In the genomic region with DNA sequence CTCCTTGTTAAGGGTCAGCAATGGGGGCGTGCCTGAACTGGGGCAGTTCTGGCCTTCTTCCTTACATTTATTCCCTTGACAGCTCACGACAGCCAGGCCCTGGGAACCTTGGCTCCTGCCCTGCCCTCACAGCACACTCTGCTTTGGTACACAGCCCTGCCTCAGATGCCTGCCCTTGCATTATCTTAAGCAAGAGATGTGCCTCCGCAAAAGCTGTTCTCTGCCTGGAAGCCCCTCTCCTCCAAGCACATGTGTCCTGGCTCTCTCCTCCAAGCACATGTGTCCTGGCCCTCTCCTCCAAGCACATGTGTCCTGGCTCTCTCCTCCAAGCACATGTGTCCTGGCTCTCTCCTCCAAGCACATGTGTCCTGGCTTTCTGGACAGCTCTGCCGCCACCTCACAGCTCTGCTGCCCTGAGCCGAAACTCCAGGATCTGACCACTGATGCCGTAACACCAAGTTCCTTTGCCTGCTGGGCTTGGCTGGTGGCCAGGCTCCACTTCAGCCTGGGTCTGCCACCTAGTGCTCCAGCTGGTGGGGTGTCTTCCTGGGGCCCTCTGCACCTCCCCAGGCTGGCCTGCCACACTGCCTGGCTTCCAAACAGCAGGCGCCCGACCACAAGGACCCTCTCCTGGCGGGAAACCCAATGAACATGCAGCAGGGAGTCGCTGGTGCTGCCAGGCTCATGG, we compare ENCODE assay signal across 11 cellular contexts. TPM values are rescaled to one million over a fixed set of nuclear protein-coding genes. Genes with fewer than 3 reads are reported as not detected.
DNase-seq lines count a peak whose midpoint lies in the region; ATAC-seq and TF ChIP-seq lines count a peak whose summit lies in the region.
"Had no signal": no experiment of that assay in that cellular context is flagged by ENCODE, and none has a peak within 500 bp of the region (broad histone marks: within the 10 kb centered on the region; RNA-seq: fewer than 3 reads in every experiment).

No MANE protein-coding gene starts in this region.

- peak overlapping the region; percentile 25 to 89 for H3K27ac Mint-ChIP-seq in effector memory CD8-positive, alpha-beta T cell
- H3K27ac Mint-ChIP-seq in osteocyte (ENCODE audit: unreplicated experiment), result no peak overlapping the region

- H3K27me3 Mint-ChIP-seq in effector memory CD8-positive, alpha-beta T cell, result no peaks in the 10 kb centered on the region
- H3K27me3 Mint-ChIP-seq in osteocyte (ENCODE audit: unreplicated experiment), result peaks cover 15% of the 10 kb centered on the region

- peaks cover 2% of the 10 kb centered on the region for H3K36me3 Mint-ChIP-seq in effector memory CD8-positive, alpha-beta T cell (ENCODE audit: insufficient read depth)
- H3K36me3 Mint-ChIP-seq in osteocyte (ENCODE audit: unreplicated experiment), result no peaks in the 10 kb centered on the region

- H3K4me1 Mint-ChIP-seq in effector memory CD8-positive, alpha-beta T cell (ENCODE audit: low read depth in 2 of 2), result peaks cover 3 to 19% of the 10 kb centered on the region in 2 donors
- peaks cover 25% of the 10 kb centered on the region for H3K4me1 Mint-ChIP-seq in osteocyte (ENCODE audit: unreplicated experiment)

- no peak for TF ChIP-seq CTCF in osteocyte (IDR thresholded peaks at IDR 0.05)

- no peak for ATAC-seq in effector memory CD8-positive, alpha-beta T cell (replicated peaks)
- ATAC-seq in GM21367 (IDR thresholded peaks at IDR 0.05; ENCODE audit: unreplicated experiment) (no peak), HG02642 (IDR thresholded peaks at IDR 0.05; ENCODE audit: poor library complexity, unreplicated experiment) (no peak)
- ATAC-seq: stimulated activated naive CD8-positive, alpha-beta T cell treated with anti-CD3 and anti-CD28 coated beads, Interleukin-15, Interleukin-2, amounts not matched to agents 100 U/mL and 50 U/mL, for 24 hours had no signal

- H3K4me3 Mint-ChIP-seq in effector memory CD8-positive, alpha-beta T cell, result no peak overlapping the region
- peak overlapping the region; percentile 26 for H3K4me3 Mint-ChIP-seq in osteocyte (ENCODE audit: unreplicated experiment)

- no peaks in the 10 kb centered on the region for H3K9me3 Mint-ChIP-seq in effector memory CD8-positive, alpha-beta T cell
- H3K9me3 Mint-ChIP-seq in osteocyte (ENCODE audit: unreplicated experiment), result no peaks in the 10 kb centered on the region

- DNase-seq in COLO668 (lab: John Stamatoyannopoulos, UW; ENCODE audit: unreplicated experiment), result peak; percentile 49
- DNase-seq in NCI-H1105 treated with DMSO at 0.1 percent for 48 hours (lab: John Stamatoyannopoulos, UW), result peak; percentile 31
- DNase-seq in effector memory CD8-positive, alpha-beta T cell, result no peak
- DNase-seq in osteocyte (ENCODE audit: extremely low spot score, unreplicated experiment), result no peak
- DNase-seq in T-helper 1 cell, result no peak
- DNase-seq in NK-92 treated with Interleukin-12 subunit alpha and Interleukin-12 subunit beta, amount 100 ng/mL, for 24 hours (lab: John Stamatoyannopoulos, UW), result no peak
- DNase-seq: activated CD4-positive, CD25-positive, alpha-beta regulatory T cell; DND-41; stimulated activated naive CD8-positive, alpha-beta T cell treated with anti-CD3 and anti-CD28 coated beads, Interleukin-15, Interleukin-2, amounts not matched to agents 100 U/mL and 50 U/mL, for 24 hours had no signal

RNA-seq across cellular contexts. Expression of a gene that starts 53.1 kb away (rescaled TPM):
- 0.68 and 0.91 TPM in 2 replicates for total RNA-seq in osteocyte

Comparison
In these comparisons a context has a peak if more than half of its experiments do, and no peak if none do; other contexts are left out.
1. DNase-seq: peak in COLO668 (single experiment) and NCI-H1105 treated with DMSO at 0.1 percent for 48 hours (single experiment); none in effector memory CD8-positive, alpha-beta T cell (0 of 3), osteocyte (single experiment), T-helper 1 cell (0 of 5) and NK-92 treated with Interleukin-12 subunit alpha and Interleukin-12 subunit beta, amount 100 ng/mL, for 24 hours (single experiment).